12 cellular contexts compared by ENCODE assay signal in the genomic region with DNA sequence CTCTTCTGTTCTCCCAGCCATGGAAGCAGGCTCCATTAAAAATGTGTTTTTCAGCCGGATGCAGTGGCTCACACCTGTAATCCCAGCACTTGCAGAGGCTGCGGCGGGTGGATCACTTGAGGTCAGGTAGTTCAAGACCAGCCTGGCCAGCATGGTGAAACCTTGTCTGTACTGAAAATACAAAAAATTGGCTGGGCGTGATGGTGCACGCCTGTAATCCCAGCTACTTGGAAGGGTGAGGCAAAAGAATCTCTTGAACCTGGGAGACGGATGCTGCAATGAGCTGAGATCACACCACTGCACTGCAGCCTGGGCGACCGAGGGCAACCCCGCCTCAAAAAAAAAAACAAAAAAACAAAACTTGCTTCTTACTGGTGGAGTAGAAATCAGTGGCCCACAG.
"Had no signal": no experiment of that assay in that cellular context is flagged by ENCODE, and none has a peak within 500 bp of the region (broad histone marks: within the 10 kb centered on the region; RNA-seq: fewer than 3 reads in every experiment).

No MANE protein-coding gene starts in this region.

- H3K27me3 Mint-ChIP-seq: activated naive CD8-positive, alpha-beta T cell; natural killer cell treated with Interleukin-12 subunit alpha and Interleukin-12 subunit beta and Interleukin-15 and Interleukin-18, amount 100 ng/mL, for 72 hours had no signal

- DNase-seq: activated CD4-positive, CD25-positive, alpha-beta regulatory T cell treated with anti-CD3 and anti-CD28 coated beads, Interleukin-2, amount 50 U/mL, for 72 hours; effector CD4-positive, alpha-beta T cell; foreskin melanocyte; kidney; stimulated activated CD4-positive, alpha-beta T cell treated with anti-CD3 and anti-CD28 coated beads, Interleukin-15, amount 100 ng/mL, for 24 hours; stimulated activated CD4-positive, alpha-beta T cell treated with anti-CD3 and anti-CD28 coated beads, Interleukin-2, amount 100 ng/mL, for 48 hours; T-helper 1 cell; T1000 had no signal

- H3K9me3 Mint-ChIP-seq: natural killer cell treated with Interleukin-12 subunit alpha and Interleukin-12 subunit beta and Interleukin-15 and Interleukin-18, amount 100 ng/mL, for 72 hours had no signal

- H3K4me3 ChIP-seq: lung had no signal

- ATAC-seq: left lobe of liver; natural killer cell treated with Interleukin-12 subunit alpha and Interleukin-12 subunit beta and Interleukin-15 and Interleukin-18, amount 100 ng/mL, for 72 hours had no signal

- H3K4me3 Mint-ChIP-seq: activated naive CD8-positive, alpha-beta T cell; natural killer cell treated with Interleukin-12 subunit alpha and Interleukin-12 subunit beta and Interleukin-15 and Interleukin-18, amount 100 ng/mL, for 72 hours had no signal

- H3K27ac Mint-ChIP-seq: activated naive CD8-positive, alpha-beta T cell; natural killer cell treated with Interleukin-12 subunit alpha and Interleukin-12 subunit beta and Interleukin-15 and Interleukin-18, amount 100 ng/mL, for 72 hours had no signal
